Comparison of ENCODE assay signal across 9 cellular contexts in the genomic region with DNA sequence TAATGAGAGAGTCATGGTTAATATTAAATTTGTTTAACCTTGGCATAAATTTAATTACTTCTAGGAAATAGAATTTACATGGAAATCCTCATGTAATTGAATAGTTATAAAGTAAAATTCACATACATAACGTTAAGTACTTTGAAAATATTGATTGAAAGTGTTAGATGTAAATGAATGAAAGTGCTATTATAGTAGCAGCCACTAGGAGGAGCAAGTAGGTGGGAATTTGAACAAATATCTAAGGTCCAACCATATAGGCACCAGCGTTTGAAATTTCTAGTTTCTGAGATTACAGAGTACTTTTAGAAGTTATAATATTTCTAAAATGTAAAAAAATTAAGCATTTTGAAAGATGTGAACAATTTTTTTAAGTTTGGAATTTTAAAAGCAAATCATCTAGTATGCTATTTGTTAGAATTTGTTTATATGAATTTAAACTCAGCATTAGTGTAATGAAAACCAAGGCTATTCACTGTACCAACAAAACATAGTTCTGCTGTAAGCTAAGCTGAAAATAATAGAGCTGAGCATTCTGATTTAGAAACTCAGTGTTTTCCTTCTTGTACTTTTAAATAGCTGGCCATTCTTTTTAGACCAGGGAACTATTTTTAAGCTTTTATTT. TPM values are rescaled to one million over a fixed set of nuclear protein-coding genes. Genes with fewer than 3 reads are reported as not detected.
DNase-seq lines count a peak whose midpoint lies in the region; TF ChIP-seq lines count a peak whose summit lies in the region.
"Had no signal": no experiment of that assay in that cellular context is flagged by ENCODE, and none has a peak within 500 bp of the region (broad histone marks: within the 10 kb centered on the region; RNA-seq: fewer than 3 reads in every experiment).

No MANE protein-coding gene starts in this region.

- in situ Hi-C loops in SK-MEL-5 (cut with HindIII; ENCODE audit: low pct_unique_long_range_greater_than_20kb, low sequenced_read_pairs): loop anchor here (25.0 kb wide), 1 partner anchor 154 kb away; no protein-coding TSS in a partner anchor

- peaks cover 13% of the 10 kb centered on the region; the same call in 1 of the 2 replicates for H3K4me1 ChIP-seq in HEK293 (ENCODE audit: control insufficient read depth, insufficient read depth, low read length)

- no peak for DNase-seq in activated CD4-positive, alpha-beta memory T cell treated with anti-CD3 and anti-CD28 coated beads, Interleukin-2, amount 10 ng/mL, durations not matched to agents 7 days and 5 days
- no peak for DNase-seq in activated CD4-positive, alpha-beta memory T cell treated with anti-CD3 and anti-CD28 coated beads for 36 hours
- DNase-seq in NAMALWA (ENCODE audit: low spot score): peak; percentile 74
- peak; percentile 60 for DNase-seq in SK-MEL-5 (ENCODE audit: low read depth, low spot score)
- DNase-seq in erythroblast (lab: John Stamatoyannopoulos, UW): peak; percentile 55 to 75
- DNase-seq in neural crest cell (ENCODE audit: low read depth, low spot score): peak; percentile 7
- DNase-seq in GF-D8 (lab: John Stamatoyannopoulos, UW): no peak

- no peaks in the 10 kb centered on the region for H3K9me3 ChIP-seq in HEK293 (ENCODE audit: control insufficient read depth, insufficient read depth, low read depth, low read length)

- no peak overlapping the region for H3K4me3 ChIP-seq in HEK293 (ENCODE audit: low read depth, low read length)

- TF ChIP-seq CTCF in HEK293 (tag by site-specific recombination; IDR thresholded peaks at IDR 0.05) (0 out of 2 replicates have a peak, but pooled peaks have one; percentile 16), neural crest cell (conservative IDR thresholded peaks at IDR 0.05) (peak; percentile 91)

- intact Hi-C loops in activated CD4-positive, alpha-beta memory T cell treated with anti-CD3 and anti-CD28 coated beads for 36 hours (cut with micrococcal nuclease): loop anchor here (1.0 to 10.0 kb wide), 5 partner anchors 155 to 1112 kb away; no protein-coding TSS in a partner anchor

- POLR2A ChIA-PET in activated CD4-positive, alpha-beta memory T cell treated with anti-CD3 and anti-CD28 coated beads, Interleukin-2, amount 10 ng/mL, durations not matched to agents 7 days and 5 days (lab: Charles Lee): interaction anchor here (4.2 kb wide), 1 partner anchor 357 kb away, joined by 26 read pairs; no protein-coding TSS in a partner anchor
- POLR2A ChIA-PET in activated CD4-positive, alpha-beta memory T cell treated with anti-CD3 and anti-CD28 coated beads for 36 hours (lab: Charles Lee): no interaction called here
- POLR2A ChIA-PET in HEK293 (lab: Yijun Ruan, JAX): no interaction called here

- H3K9me3 Mint-ChIP-seq in activated CD4-positive, alpha-beta memory T cell treated with anti-CD3 and anti-CD28 coated beads, Interleukin-2, amount 10 ng/mL, durations not matched to agents 7 days and 5 days: no peaks in the 10 kb centered on the region
- H3K9me3 Mint-ChIP-seq in activated CD4-positive, alpha-beta memory T cell treated with anti-CD3 and anti-CD28 coated beads for 36 hours: no peaks in the 10 kb centered on the region
- no peaks in the 10 kb centered on the region for H3K9me3 Mint-ChIP-seq in neural crest cell
- H3K9me3 Mint-ChIP-seq: dendritic cell treated with granulocyte-macrophage colony-stimulating factor and Interleukin-4, amounts not matched to agents 40 ng/mL and 50 ng/mL, for 4 days had no signal

- H3K27ac Mint-ChIP-seq in activated CD4-positive, alpha-beta memory T cell treated with anti-CD3 and anti-CD28 coated beads, Interleukin-2, amount 10 ng/mL, durations not matched to agents 7 days and 5 days: no peak overlapping the region
- H3K27ac Mint-ChIP-seq in activated CD4-positive, alpha-beta memory T cell treated with anti-CD3 and anti-CD28 coated beads for 36 hours: no peak overlapping the region
- no peak overlapping the region for H3K27ac Mint-ChIP-seq in neural crest cell (ENCODE audit: unreplicated experiment)
- H3K27ac Mint-ChIP-seq: dendritic cell treated with granulocyte-macrophage colony-stimulating factor and Interleukin-4, amounts not matched to agents 40 ng/mL and 50 ng/mL, for 4 days had no signal

- peak overlapping the region; percentile 59 for H3K4me3 Mint-ChIP-seq in activated CD4-positive, alpha-beta memory T cell treated with anti-CD3 and anti-CD28 coated beads, Interleukin-2, amount 10 ng/mL, durations not matched to agents 7 days and 5 days
- no peak overlapping the region for H3K4me3 Mint-ChIP-seq in activated CD4-positive, alpha-beta memory T cell treated with anti-CD3 and anti-CD28 coated beads for 36 hours
- no peak overlapping the region for H3K4me3 Mint-ChIP-seq in neural crest cell
- H3K4me3 Mint-ChIP-seq: dendritic cell treated with granulocyte-macrophage colony-stimulating factor and Interleukin-4, amounts not matched to agents 40 ng/mL and 50 ng/mL, for 4 days had no signal

- peaks cover 21% of the 10 kb centered on the region for H3K4me1 Mint-ChIP-seq in activated CD4-positive, alpha-beta memory T cell treated with anti-CD3 and anti-CD28 coated beads, Interleukin-2, amount 10 ng/mL, durations not matched to agents 7 days and 5 days
- peaks cover 41% of the 10 kb centered on the region for H3K4me1 Mint-ChIP-seq in activated CD4-positive, alpha-beta memory T cell treated with anti-CD3 and anti-CD28 coated beads for 36 hours (ENCODE audit: low read depth)
- H3K4me1 Mint-ChIP-seq in neural crest cell: peaks cover 41% of the 10 kb centered on the region

- peaks cover 10% of the 10 kb centered on the region for H3K36me3 Mint-ChIP-seq in activated CD4-positive, alpha-beta memory T cell treated with anti-CD3 and anti-CD28 coated beads, Interleukin-2, amount 10 ng/mL, durations not matched to agents 7 days and 5 days (ENCODE audit: low read depth)
- no peaks in the 10 kb centered on the region for H3K36me3 Mint-ChIP-seq in activated CD4-positive, alpha-beta memory T cell treated with anti-CD3 and anti-CD28 coated beads for 36 hours
- H3K36me3 Mint-ChIP-seq in neural crest cell (ENCODE audit: low read depth): no peaks in the 10 kb centered on the region

- CTCF ChIA-PET in activated CD4-positive, alpha-beta memory T cell treated with anti-CD3 and anti-CD28 coated beads, Interleukin-2, amount 10 ng/mL, durations not matched to agents 7 days and 5 days (lab: Charles Lee): interaction anchor here (1.0 to 2.2 kb wide), 5 partner anchors 40 to 1111 kb away, joined by 3 to 4 read pairs (median 3); no protein-coding TSS in a partner anchor
- CTCF ChIA-PET in activated CD4-positive, alpha-beta memory T cell treated with anti-CD3 and anti-CD28 coated beads for 36 hours (lab: Charles Lee): interaction anchor here (0.6 to 1.7 kb wide), 9 partner anchors 10 to 1112 kb away, joined by 3 to 6 read pairs (median 4); no protein-coding TSS in a partner anchor
- CTCF ChIA-PET in HEK293 (lab: Yijun Ruan, JAX): interaction anchor here (0.5 to 1.2 kb wide), 3 partner anchors 14 to 188 kb away, joined by 3 read pairs; no protein-coding TSS in a partner anchor

- no peak overlapping the region for H3K27ac ChIP-seq in HEK293 (ENCODE audit: extremely low read depth, low read depth, low read length)

- no peak for TF ChIP-seq POLR2A in erythroblast (IDR thresholded peaks at IDR 0.05; ENCODE audit: low read length)

- H3K27me3 Mint-ChIP-seq in activated CD4-positive, alpha-beta memory T cell treated with anti-CD3 and anti-CD28 coated beads, Interleukin-2, amount 10 ng/mL, durations not matched to agents 7 days and 5 days: no peaks in the 10 kb centered on the region
- H3K27me3 Mint-ChIP-seq in activated CD4-positive, alpha-beta memory T cell treated with anti-CD3 and anti-CD28 coated beads for 36 hours: no peaks in the 10 kb centered on the region
- H3K27me3 Mint-ChIP-seq in neural crest cell (ENCODE audit: low read depth): no peaks in the 10 kb centered on the region
- H3K27me3 Mint-ChIP-seq: dendritic cell treated with granulocyte-macrophage colony-stimulating factor and Interleukin-4, amounts not matched to agents 40 ng/mL and 50 ng/mL, for 4 days had no signal

- H3K36me3 ChIP-seq in HEK293 (ENCODE audit: control insufficient read depth in 2 of 2, insufficient read depth in 1 of 2, low read length in 2 of 2): no peaks in the 10 kb centered on the region

TF ChIP-seq in HEK293, 187 proteins besides CTCF, POLR2A, EP300 and RAD21 (continues in another document):
- TF ChIP-seq ZNF660 (tag by site-specific recombination; IDR thresholded peaks at IDR 0.05) (peak; percentile 49; the same call in 1 of the 2 replicates), ZNF654 (tag by site-specific recombination; IDR thresholded peaks at IDR 0.05; ENCODE audit: low read depth) (peak; percentile 52), PRDM1 (tag by site-specific recombination; IDR thresholded peaks at IDR 0.05) (peak; percentile 78)
- TF ChIP-seq, protein P1, sequence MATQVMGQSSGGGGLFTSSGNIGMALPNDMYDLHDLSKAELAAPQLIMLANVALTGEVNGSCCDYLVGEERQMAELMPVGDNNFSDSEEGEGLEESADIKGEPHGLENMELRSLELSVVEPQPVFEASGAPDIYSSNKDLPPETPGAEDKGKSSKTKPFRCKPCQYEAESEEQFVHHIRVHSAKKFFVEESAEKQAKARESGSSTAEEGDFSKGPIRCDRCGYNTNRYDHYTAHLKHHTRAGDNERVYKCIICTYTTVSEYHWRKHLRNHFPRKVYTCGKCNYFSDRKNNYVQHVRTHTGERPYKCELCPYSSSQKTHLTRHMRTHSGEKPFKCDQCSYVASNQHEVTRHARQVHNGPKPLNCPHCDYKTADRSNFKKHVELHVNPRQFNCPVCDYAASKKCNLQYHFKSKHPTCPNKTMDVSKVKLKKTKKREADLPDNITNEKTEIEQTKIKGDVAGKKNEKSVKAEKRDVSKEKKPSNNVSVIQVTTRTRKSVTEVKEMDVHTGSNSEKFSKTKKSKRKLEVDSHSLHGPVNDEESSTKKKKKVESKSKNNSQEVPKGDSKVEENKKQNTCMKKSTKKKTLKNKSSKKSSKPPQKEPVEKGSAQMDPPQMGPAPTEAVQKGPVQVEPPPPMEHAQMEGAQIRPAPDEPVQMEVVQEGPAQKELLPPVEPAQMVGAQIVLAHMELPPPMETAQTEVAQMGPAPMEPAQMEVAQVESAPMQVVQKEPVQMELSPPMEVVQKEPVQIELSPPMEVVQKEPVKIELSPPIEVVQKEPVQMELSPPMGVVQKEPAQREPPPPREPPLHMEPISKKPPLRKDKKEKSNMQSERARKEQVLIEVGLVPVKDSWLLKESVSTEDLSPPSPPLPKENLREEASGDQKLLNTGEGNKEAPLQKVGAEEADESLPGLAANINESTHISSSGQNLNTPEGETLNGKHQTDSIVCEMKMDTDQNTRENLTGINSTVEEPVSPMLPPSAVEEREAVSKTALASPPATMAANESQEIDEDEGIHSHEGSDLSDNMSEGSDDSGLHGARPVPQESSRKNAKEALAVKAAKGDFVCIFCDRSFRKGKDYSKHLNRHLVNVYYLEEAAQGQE (tag by site-specific recombination; IDR thresholded peaks at IDR 0.05): no peak

RNA-seq across cellular contexts. Expression of a gene that starts 3.3 kb away (rescaled TPM):
- 1 to 10 TPM; 4.1 to 4.3 TPM for total RNA-seq in activated CD4-positive, alpha-beta memory T cell treated with anti-CD3 and anti-CD28 coated beads, Interleukin-2, amount 10 ng/mL, durations not matched to agents 7 days and 5 days
- under 1 TPM; 0.07 to 0.14 TPM for total RNA-seq in activated CD4-positive, alpha-beta memory T cell treated with anti-CD3 and anti-CD28 coated beads for 36 hours
- 0.40 TPM in 2 replicates for total RNA-seq in SK-MEL-5 (2014; rRNA removed; shearing (Covaris generic))
- polyA plus RNA-seq in SK-MEL-5 (2015; cell fraction: cytosol; rRNA removed): 0.09 and 0.21 TPM in 2 replicates
- 0.06 and 0.35 TPM in 2 replicates for polyA plus RNA-seq in SK-MEL-5 (2015; cell fraction: nucleus; rRNA removed)
- 0.66 and 0.84 TPM in 2 replicates for total RNA-seq in neural crest cell

Comparison
In these comparisons a context has a peak if more than half of its experiments do, and no peak if none do; other contexts are left out.
1. DNase-seq: peak in NAMALWA (single experiment), SK-MEL-5 (single experiment), erythroblast (2 of 2) and neural crest cell (single experiment); none in activated CD4-positive, alpha-beta memory T cell treated with anti-CD3 and anti-CD28 coated beads, Interleukin-2, amount 10 ng/mL, durations not matched to agents 7 days and 5 days (single experiment), activated CD4-positive, alpha-beta memory T cell treated with anti-CD3 and anti-CD28 coated beads for 36 hours (single experiment) and GF-D8 (single experiment).